22 cellular contexts compared by ENCODE assay signal in genomic region chr7:73994023-73994422, GRCh38. TPM values are rescaled to one million over a fixed set of nuclear protein-coding genes. Genes with fewer than 3 reads are reported as not detected.
"Had no signal": no experiment of that assay in that cellular context is flagged by ENCODE, and none has a peak within 500 bp of the region (broad histone marks: within the 10 kb centered on the region; RNA-seq: fewer than 3 reads in every experiment).

No MANE protein-coding gene starts in this region.

- H3K27ac ChIP-seq: gastrocnemius medialis, left lung, psoas muscle, testis, upper lobe of left lung, uterus had no signal

- H3K4me3 Mint-ChIP-seq: naive thymus-derived CD4-positive, alpha-beta T cell; nephron progenitor cell; stimulated activated naive B cell treated with anti-CD40 and anti-IgM and Interleukin-4, amounts not matched to agents 10 μg/mL and 1 μg/mL and 100 μg/mL, for 72 hours; stimulated activated naive CD8-positive, alpha-beta T cell treated with anti-CD3 and anti-CD28 coated beads, Interleukin-15, amount 100 ng/mL, for 72 hours had no signal

- H3K36me3 ChIP-seq: gastrocnemius medialis, left lung, upper lobe of left lung, uterus had no signal

- ATAC-seq: esophagus mucosa; gastrocnemius medialis; left lung; naive thymus-derived CD4-positive, alpha-beta T cell; psoas muscle; sciatic nerve; stimulated activated naive B cell treated with anti-CD40 and anti-IgM and Interleukin-4, amounts not matched to agents 10 μg/mL and 1 μg/mL and 100 μg/mL, for 72 hours; stimulated activated naive CD8-positive, alpha-beta T cell treated with anti-CD3 and anti-CD28 coated beads, Interleukin-15, amount 100 ng/mL, for 72 hours had no signal

- H3K4me1 Mint-ChIP-seq: naive thymus-derived CD4-positive, alpha-beta T cell; stimulated activated naive B cell treated with anti-CD40 and anti-IgM and Interleukin-4, amounts not matched to agents 10 μg/mL and 1 μg/mL and 100 μg/mL, for 72 hours; stimulated activated naive CD8-positive, alpha-beta T cell treated with anti-CD3 and anti-CD28 coated beads, Interleukin-15, amount 100 ng/mL, for 72 hours had no signal

- H3K27me3 Mint-ChIP-seq: stimulated activated naive CD8-positive, alpha-beta T cell treated with anti-CD3 and anti-CD28 coated beads, Interleukin-15, amount 100 ng/mL, for 72 hours had no signal

- DNase-seq: effector memory CD4-positive, alpha-beta T cell; gastrocnemius medialis; glutamatergic neuron; islet precursor cell; left lung; mesenchymal stem cell; midbrain; naive thymus-derived CD4-positive, alpha-beta T cell; nephron progenitor cell; psoas muscle; retina; stimulated activated CD4-positive, alpha-beta T cell treated with anti-CD3 and anti-CD28 coated beads, Interleukin-2, amount 100 ng/mL, for 24 hours; stimulated activated CD4-positive, alpha-beta T cell treated with anti-CD3 and anti-CD28 coated beads, Interleukin-4, amount 100 ng/mL, for 4 hours; stimulated activated naive B cell treated with anti-CD40 and anti-IgM and Interleukin-4, amounts not matched to agents 10 μg/mL and 1 μg/mL and 100 μg/mL, for 72 hours; stimulated activated naive CD8-positive, alpha-beta T cell treated with anti-CD3 and anti-CD28 coated beads, Interleukin-15, amount 100 ng/mL, for 72 hours; testis; uterus had no signal

- FAIRE-seq: endometrium had no signal

- H3K9me3 ChIP-seq: psoas muscle, testis, uterus had no signal

- H3K27me3 ChIP-seq: gastrocnemius medialis, left lung, testis, upper lobe of left lung, uterus had no signal

- H3K4me3 ChIP-seq: gastrocnemius medialis, left lung, lung, psoas muscle, testis, upper lobe of left lung, uterus had no signal

- H3K4me1 ChIP-seq: left lung had no signal

- H3K27ac Mint-ChIP-seq: naive thymus-derived CD4-positive, alpha-beta T cell; nephron progenitor cell; stimulated activated naive CD8-positive, alpha-beta T cell treated with anti-CD3 and anti-CD28 coated beads, Interleukin-15, amount 100 ng/mL, for 72 hours had no signal

RNA-seq across cellular contexts. Expression of gene ELN, which starts 34.0 kb away (rescaled TPM):
- polyA plus RNA-seq: naive thymus-derived CD4-positive, alpha-beta T cell had no signal
